ENCODE assay signal across 27 cellular contexts in the genomic region with DNA sequence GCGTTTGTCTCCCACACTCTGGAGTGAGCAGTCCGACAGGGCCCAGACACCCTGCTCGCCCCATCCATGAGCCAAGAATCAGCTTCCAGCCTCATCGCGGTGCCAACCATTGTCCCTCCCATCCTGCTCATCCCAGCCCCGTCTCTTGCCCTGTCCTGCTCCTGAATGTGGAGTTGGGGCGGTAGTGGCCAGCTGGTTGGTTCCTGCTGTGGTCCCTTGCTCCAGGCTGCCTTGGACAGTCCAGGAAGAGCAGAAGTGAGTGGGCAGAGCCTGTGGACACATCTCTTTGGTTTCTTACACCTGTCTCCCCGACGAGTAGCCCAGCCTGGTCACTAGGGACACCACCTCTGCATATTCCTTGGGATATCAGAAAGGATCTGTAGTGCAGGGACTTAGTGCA.
"Had no signal": no experiment of that assay in that cellular context is flagged by ENCODE, and none has a peak within 500 bp of the region (broad histone marks: within the 10 kb centered on the region; RNA-seq: fewer than 3 reads in every experiment).

No MANE protein-coding gene starts in this region.

- H3K9me3 Mint-ChIP-seq: effector memory CD8-positive, alpha-beta T cell; endodermal cell; mesothelial cell of epicardium had no signal

- H3K36me3 Mint-ChIP-seq: mesothelial cell of epicardium had no signal

- H3K4me3 Mint-ChIP-seq: effector memory CD8-positive, alpha-beta T cell; endodermal cell; mesothelial cell of epicardium had no signal

- ATAC-seq: effector memory CD8-positive, alpha-beta T cell; esophagus mucosa; gastrocnemius medialis; heart right ventricle; left cardiac atrium; left lung; left ventricle myocardium superior; lower lobe of right lung; mucosa of descending colon had no signal

- H3K9me3 ChIP-seq: esophagus squamous epithelium, gastrocnemius medialis, heart right ventricle, left lung, lower lobe of right lung, mucosa of descending colon had no signal

- H3K4me1 ChIP-seq: esophagus squamous epithelium, left lung, lower lobe of right lung had no signal

- H3K27me3 ChIP-seq: gastrocnemius medialis had no signal

- H3K4me3 ChIP-seq: coronary artery, esophagus squamous epithelium, gastrocnemius medialis, heart right ventricle, left lung, lower lobe of right lung, mucosa of descending colon had no signal

- H3K27ac Mint-ChIP-seq: effector memory CD8-positive, alpha-beta T cell; endodermal cell; mesothelial cell of epicardium had no signal

- H3K36me3 ChIP-seq: esophagus squamous epithelium, gastrocnemius medialis, heart right ventricle, left lung, lower lobe of right lung had no signal

- FAIRE-seq: colon, endometrium, islet of Langerhans, keratinocyte had no signal

- H3K27ac ChIP-seq: coronary artery, epithelial cell of prostate, esophagus squamous epithelium, gastrocnemius medialis, heart right ventricle, left lung, lower lobe of right lung had no signal

- DNase-seq: dermis blood vessel endothelial cell; effector CD8-positive, alpha-beta T cell; effector memory CD8-positive, alpha-beta T cell; endodermal cell; erythroblast; esophagus squamous epithelium; foreskin fibroblast; foreskin melanocyte; gastrocnemius medialis; glutamatergic neuron; head of caudate nucleus; heart right ventricle; hippocampal formation; left cardiac atrium; left lung; left ventricle myocardium superior; lower lobe of right lung; mesenchymal stem cell had no signal
